13 cellular contexts compared by ENCODE assay signal in genomic region chr3:69353088-69353478, GRCh38. TPM values are rescaled to one million over a fixed set of nuclear protein-coding genes. Genes with fewer than 3 reads are reported as not detected.
DNase-seq lines count a peak whose midpoint lies in the region; ATAC-seq and TF ChIP-seq lines count a peak whose summit lies in the region.
"Had no signal": no experiment of that assay in that cellular context is flagged by ENCODE, and none has a peak within 500 bp of the region (broad histone marks: within the 10 kb centered on the region; RNA-seq: fewer than 3 reads in every experiment).

No MANE protein-coding gene starts in this region.

- peak overlapping the region; percentile 68 for H3K27ac Mint-ChIP-seq in stimulated activated naive CD8-positive, alpha-beta T cell treated with anti-CD3 and anti-CD28 coated beads, Interleukin-15, Interleukin-2, amounts not matched to agents 100 ng/mL and 50 ng/mL, for 24 hours
- H3K27ac Mint-ChIP-seq in natural killer cell treated with Interleukin-12 subunit alpha and Interleukin-12 subunit beta and Interleukin-15 and Interleukin-18, amount 100 ng/mL, for 72 hours: peak overlapping the region; percentile 52 to 75
- H3K27ac Mint-ChIP-seq: CD4-positive, CD25-positive, alpha-beta regulatory T cell had no signal

- H3K27me3 Mint-ChIP-seq in stimulated activated naive CD8-positive, alpha-beta T cell treated with anti-CD3 and anti-CD28 coated beads, Interleukin-15, Interleukin-2, amounts not matched to agents 100 ng/mL and 50 ng/mL, for 24 hours: peaks cover 38% of the 10 kb centered on the region
- H3K27me3 Mint-ChIP-seq in natural killer cell treated with Interleukin-12 subunit alpha and Interleukin-12 subunit beta and Interleukin-15 and Interleukin-18, amount 100 ng/mL, for 72 hours: peaks cover 7 to 11% of the 10 kb centered on the region in 2 donors

- ATAC-seq in stimulated activated naive CD8-positive, alpha-beta T cell treated with anti-CD3 and anti-CD28 coated beads, Interleukin-15, Interleukin-2, amounts not matched to agents 100 U/mL and 50 U/mL, for 24 hours: no peak
- ATAC-seq in natural killer cell treated with Interleukin-12 subunit alpha and Interleukin-12 subunit beta and Interleukin-15 and Interleukin-18, amount 100 ng/mL, for 72 hours: no peak
- ATAC-seq in HG03354 (IDR thresholded peaks at IDR 0.05; ENCODE audit: poor library complexity, severe bottlenecking, unreplicated experiment): no peak

- H3K9me3 Mint-ChIP-seq in stimulated activated naive CD8-positive, alpha-beta T cell treated with anti-CD3 and anti-CD28 coated beads, Interleukin-15, Interleukin-2, amounts not matched to agents 100 ng/mL and 50 ng/mL, for 24 hours: no peaks in the 10 kb centered on the region
- H3K9me3 Mint-ChIP-seq in natural killer cell treated with Interleukin-12 subunit alpha and Interleukin-12 subunit beta and Interleukin-15 and Interleukin-18, amount 100 ng/mL, for 72 hours: no peaks in the 10 kb centered on the region

- DNase-seq in stimulated activated naive CD8-positive, alpha-beta T cell treated with anti-CD3 and anti-CD28 coated beads, Interleukin-15, Interleukin-2, amounts not matched to agents 100 U/mL and 50 U/mL, for 24 hours: no peak
- DNase-seq in coronary artery (ENCODE audit: low spot score): no peak
- no peak for DNase-seq in natural killer cell treated with Interleukin-12 subunit alpha and Interleukin-12 subunit beta and Interleukin-15 and Interleukin-18, amount 100 ng/mL, for 72 hours (ENCODE audit: low spot score)
- no peak for DNase-seq in GM20000 (ENCODE audit: low spot score)
- DNase-seq in AML-193 (lab: John Stamatoyannopoulos, UW): no peak
- no peak for DNase-seq in C1 segment of cervical spinal cord (lab: John Stamatoyannopoulos, UW)
- DNase-seq: brain microvascular endothelial cell; CD4-positive, CD25-positive, alpha-beta regulatory T cell; erythroblast; NCI-H226 had no signal

- H3K36me3 Mint-ChIP-seq in stimulated activated naive CD8-positive, alpha-beta T cell treated with anti-CD3 and anti-CD28 coated beads, Interleukin-15, Interleukin-2, amounts not matched to agents 100 ng/mL and 50 ng/mL, for 24 hours (ENCODE audit: low read depth): no peaks in the 10 kb centered on the region
- H3K36me3 Mint-ChIP-seq in natural killer cell treated with Interleukin-12 subunit alpha and Interleukin-12 subunit beta and Interleukin-15 and Interleukin-18, amount 100 ng/mL, for 72 hours: no peaks in the 10 kb centered on the region
- H3K36me3 Mint-ChIP-seq: CD4-positive, CD25-positive, alpha-beta regulatory T cell had no signal

- H3K4me1 Mint-ChIP-seq in stimulated activated naive CD8-positive, alpha-beta T cell treated with anti-CD3 and anti-CD28 coated beads, Interleukin-15, Interleukin-2, amounts not matched to agents 100 ng/mL and 50 ng/mL, for 24 hours (ENCODE audit: low read depth): peaks cover 21% of the 10 kb centered on the region
- peaks cover 8 to 16% of the 10 kb centered on the region in 2 donors for H3K4me1 Mint-ChIP-seq in natural killer cell treated with Interleukin-12 subunit alpha and Interleukin-12 subunit beta and Interleukin-15 and Interleukin-18, amount 100 ng/mL, for 72 hours (ENCODE audit: low read depth in 2 of 2)

- peak overlapping the region; percentile 53 for H3K4me3 ChIP-seq in coronary artery

- H3K27ac ChIP-seq in coronary artery: peak overlapping the region; percentile 37 to 70
- H3K27ac ChIP-seq: brain microvascular endothelial cell had no signal

- TF ChIP-seq CTCF in coronary artery (IDR thresholded peaks at IDR 0.05) (no peak), GM20000 (IDR thresholded peaks at IDR 0.05; ENCODE audit: extremely low read depth, missing control alignments) (no peak)

- peak overlapping the region; percentile 85 for H3K4me3 Mint-ChIP-seq in stimulated activated naive CD8-positive, alpha-beta T cell treated with anti-CD3 and anti-CD28 coated beads, Interleukin-15, Interleukin-2, amounts not matched to agents 100 ng/mL and 50 ng/mL, for 24 hours
- H3K4me3 Mint-ChIP-seq in natural killer cell treated with Interleukin-12 subunit alpha and Interleukin-12 subunit beta and Interleukin-15 and Interleukin-18, amount 100 ng/mL, for 72 hours: peak overlapping the region; percentile 87
- H3K4me3 Mint-ChIP-seq: CD4-positive, CD25-positive, alpha-beta regulatory T cell had no signal

RNA-seq across cellular contexts. Expression of gene FRMD4B, which starts 32.8 kb away (rescaled TPM):
- 10 to 100 TPM; 27.1 to 38.3 TPM for total RNA-seq in natural killer cell treated with Interleukin-12 subunit alpha and Interleukin-12 subunit beta and Interleukin-15 and Interleukin-18, amount 100 ng/mL, for 72 hours
- total RNA-seq: OCI-LY7 had no signal
